In the genomic region with DNA sequence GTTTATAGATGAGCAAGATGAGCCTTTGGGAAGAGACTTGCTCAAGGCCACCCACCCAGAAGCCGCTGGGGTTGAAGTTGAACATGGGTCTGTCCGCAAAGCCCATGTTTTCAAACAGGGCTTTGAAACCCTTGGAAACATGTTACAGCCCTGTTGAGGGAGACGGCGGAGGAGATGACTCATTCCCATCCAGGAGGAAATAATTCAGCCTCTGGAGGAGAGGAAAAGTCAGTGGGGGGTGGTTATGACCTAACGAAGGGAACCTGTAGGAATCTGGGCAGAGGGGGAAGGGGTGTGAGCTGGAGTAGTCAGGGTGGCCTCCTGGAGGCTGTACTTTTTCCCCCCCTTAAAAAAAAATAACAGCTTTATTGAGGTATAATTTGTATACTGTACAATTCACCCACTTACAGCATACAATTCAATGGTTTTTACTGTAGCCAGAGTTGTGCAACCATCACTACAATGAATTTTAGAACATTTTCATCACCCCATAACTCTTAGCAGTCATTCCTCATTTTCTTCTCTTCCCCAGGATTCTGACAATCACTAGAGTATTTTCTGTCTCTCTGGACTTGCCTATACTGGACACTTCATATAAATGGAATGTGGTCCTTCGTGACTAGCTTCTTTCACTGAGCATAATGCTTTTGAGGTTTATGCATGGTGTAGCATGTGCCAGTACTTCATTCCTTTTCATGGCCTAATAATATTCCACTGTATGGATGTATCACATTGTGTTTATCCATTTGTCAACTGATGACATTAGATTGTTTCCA, we compare ENCODE assay signal across 9 cellular contexts. TPM values are rescaled to one million over a fixed set of nuclear protein-coding genes. Genes with fewer than 3 reads are reported as not detected.
DNase-seq lines count a peak whose midpoint lies in the region; ATAC-seq and TF ChIP-seq lines count a peak whose summit lies in the region.
"Had no signal": no experiment of that assay in that cellular context is flagged by ENCODE, and none has a peak within 500 bp of the region (broad histone marks: within the 10 kb centered on the region; RNA-seq: fewer than 3 reads in every experiment).

No MANE protein-coding gene starts in this region.

- no peaks in the 10 kb centered on the region for H3K27me3 Mint-ChIP-seq in activated B cell treated with CpG ODN at 0.5 μM for 24 hours
- H3K27me3 Mint-ChIP-seq in stimulated activated naive B cell treated with anti-CD40 and anti-IgM and Interleukin-4, amounts not matched to agents 10 μg/mL and 1 μg/mL and 100 μg/mL, for 72 hours: no peaks in the 10 kb centered on the region

- in situ Hi-C loops in GM13977 (cut with MboI; ENCODE audit: low pct_unique_long_range_greater_than_20kb, low sequenced_read_pairs, unreplicated experiment): no loop called here

- POLR2A ChIA-PET in HEK293T (lab: Yijun Ruan, JAX): no interaction called here
- POLR2A ChIA-PET in activated B cell treated with CpG ODN at 0.5 μM for 24 hours (lab: Charles Lee): no interaction called here

- peak overlapping the region; percentile 19 for H3K27ac Mint-ChIP-seq in activated B cell treated with CpG ODN at 0.5 μM for 24 hours
- peak overlapping the region; percentile 60 for H3K27ac Mint-ChIP-seq in stimulated activated naive B cell treated with anti-CD40 and anti-IgM and Interleukin-4, amounts not matched to agents 10 μg/mL and 1 μg/mL and 100 μg/mL, for 72 hours

- no peaks in the 10 kb centered on the region for H3K9me3 ChIP-seq in thyroid gland

- no peak overlapping the region for H3K27ac ChIP-seq in thyroid gland

- no peaks in the 10 kb centered on the region for H3K27me3 ChIP-seq in thyroid gland

- intact Hi-C loops in activated B cell treated with CpG ODN at 0.5 μM for 24 hours (cut with micrococcal nuclease): loop anchor here (5.0 kb wide), 2 partner anchors 41 to 66 kb away; no protein-coding TSS in a partner anchor
- intact Hi-C loops in thyroid gland (cut with DNase I): no loop called here

- no peak for TF ChIP-seq POLR2A in thyroid gland (IDR thresholded peaks at IDR 0.05)

- peaks cover 52% of the 10 kb centered on the region for H3K4me1 Mint-ChIP-seq in activated B cell treated with CpG ODN at 0.5 μM for 24 hours
- H3K4me1 Mint-ChIP-seq in stimulated activated naive B cell treated with anti-CD40 and anti-IgM and Interleukin-4, amounts not matched to agents 10 μg/mL and 1 μg/mL and 100 μg/mL, for 72 hours: peaks cover 35 to 39% of the 10 kb centered on the region in 2 donors

- no peak for ATAC-seq in activated B cell treated with CpG ODN at 0.5 μM for 24 hours (ENCODE audit: low read depth)
- no peak for ATAC-seq in stimulated activated naive B cell treated with anti-CD40 and anti-IgM and Interleukin-4, amounts not matched to agents 10 μg/mL and 1 μg/mL and 100 μg/mL, for 72 hours (replicated peaks)
- ATAC-seq in HG02759 (IDR thresholded peaks at IDR 0.05; ENCODE audit: unreplicated experiment): no peak

- WGBS in thyroid gland, 2 donors: 79 to 84% methylated on average over 6 of the region's 6 CpGs

- TF ChIP-seq CTCF in activated B cell treated with CpG ODN at 0.5 μM for 24 hours (IDR thresholded peaks at IDR 0.05): no peak
- no peak for TF ChIP-seq CTCF in thyroid gland (IDR thresholded peaks at IDR 0.05)
- no peak for TF ChIP-seq CTCF in GM13977 (IDR thresholded peaks at IDR 0.05; ENCODE audit: extremely low read depth, insufficient read depth, missing control alignments)

- DNase-seq in HEK293T (ENCODE audit: extremely low spot score): peak; percentile 61
- DNase-seq in activated B cell treated with CpG ODN at 0.5 μM for 24 hours: no peak
- peak; percentile 41 for DNase-seq in iPS-NIHi7 (ENCODE audit: extremely low spot score)
- DNase-seq in stimulated activated naive B cell treated with anti-CD40 and anti-IgM and Interleukin-4, amounts not matched to agents 10 μg/mL and 1 μg/mL and 100 μg/mL, for 72 hours: no peak
- DNase-seq in stimulated activated naive CD4-positive, alpha-beta T cell treated with Interleukin-2 at 50 U/mL for 16 hours (lab: John Stamatoyannopoulos, UW): no peak
- no peak for DNase-seq in thyroid gland
- DNase-seq in GM13977 (ENCODE audit: low spot score): no peak
- DNase-seq: NCI-H1694 treated with DMSO at 0.1 percent for 48 hours had no signal

- CTCF ChIA-PET in HEK293T (lab: Yijun Ruan, JAX) (no interaction called here), activated B cell treated with CpG ODN at 0.5 μM for 24 hours (lab: Charles Lee) (no interaction called here)

- H3K9me3 Mint-ChIP-seq in activated B cell treated with CpG ODN at 0.5 μM for 24 hours: no peaks in the 10 kb centered on the region
- no peaks in the 10 kb centered on the region for H3K9me3 Mint-ChIP-seq in stimulated activated naive B cell treated with anti-CD40 and anti-IgM and Interleukin-4, amounts not matched to agents 10 μg/mL and 1 μg/mL and 100 μg/mL, for 72 hours

- peaks cover 0 to 8% of the 10 kb centered on the region in 2 donors for H3K4me1 ChIP-seq in thyroid gland

- no peak overlapping the region for H3K4me3 Mint-ChIP-seq in activated B cell treated with CpG ODN at 0.5 μM for 24 hours
- H3K4me3 Mint-ChIP-seq in stimulated activated naive B cell treated with anti-CD40 and anti-IgM and Interleukin-4, amounts not matched to agents 10 μg/mL and 1 μg/mL and 100 μg/mL, for 72 hours: no peak overlapping the region

- H3K36me3 Mint-ChIP-seq in activated B cell treated with CpG ODN at 0.5 μM for 24 hours (ENCODE audit: low read depth): no peaks in the 10 kb centered on the region
- H3K36me3 Mint-ChIP-seq in stimulated activated naive B cell treated with anti-CD40 and anti-IgM and Interleukin-4, amounts not matched to agents 10 μg/mL and 1 μg/mL and 100 μg/mL, for 72 hours: no peaks in the 10 kb centered on the region

- no peak overlapping the region for H3K4me3 ChIP-seq in thyroid gland (replicated peaks in 1 of 3)

- H3K36me3 ChIP-seq in thyroid gland: no peaks in the 10 kb centered on the region

TF ChIP-seq in HEK293T, 16 proteins besides CTCF, POLR2A, EP300 and RAD21:
- TF ChIP-seq L3MBTL2 (conservative IDR thresholded peaks at IDR 0.05): no peak

RNA-seq across cellular contexts. Expression of a gene that starts 1.9 kb away (rescaled TPM):
- total RNA-seq in activated B cell treated with CpG ODN at 0.5 μM for 24 hours: 61.3 and 62.6 TPM in 2 replicates
- 1 to 10 TPM; 4.7 to 7.9 (median 6.6) TPM for total RNA-seq in thyroid gland

Comparison
In these comparisons a context has a peak if more than half of its experiments do, and no peak if none do; other contexts are left out.
1. DNase-seq: peak in HEK293T (single experiment) and iPS-NIHi7 (single experiment); none in activated B cell treated with CpG ODN at 0.5 μM for 24 hours (single experiment), stimulated activated naive B cell treated with anti-CD40 and anti-IgM and Interleukin-4, amounts not matched to agents 10 μg/mL and 1 μg/mL and 100 μg/mL, for 72 hours (single experiment), stimulated activated naive CD4-positive, alpha-beta T cell treated with Interleukin-2 at 50 U/mL for 16 hours (single experiment), thyroid gland (0 of 2) and GM13977 (single experiment).